9 cellular contexts compared by ENCODE assay signal in genomic region chr1:244273845-244274619, GRCh38.
DNase-seq lines count a peak whose midpoint lies in the region; ATAC-seq and TF ChIP-seq lines count a peak whose summit lies in the region.
"Had no signal": no experiment of that assay in that cellular context is flagged by ENCODE, and none has a peak within 500 bp of the region (broad histone marks: within the 10 kb centered on the region; RNA-seq: fewer than 3 reads in every experiment).

No MANE protein-coding gene starts in this region.

- DNase-seq in BE2C (peak; percentile 60), MG63 (peak; percentile 98), astrocyte of the spinal cord (ENCODE audit: low read depth, low spot score) (peak; percentile 99), kidney tubule cell (ENCODE audit: low spot score) (peak; percentile 77), upper lobe of right lung (peak; percentile 46), SKM-1 treated with dmso at 0.1 percent for 144 hours (lab: John Stamatoyannopoulos, UW; ENCODE audit: unreplicated experiment) (no peak), GF-D8 (lab: John Stamatoyannopoulos, UW) (no peak)
- no peak for DNase-seq in activated T-cell treated with anti-CD3 and anti-CD28 coated beads, Interleukin-2, amount 50 U/mL, for 4 hours

- H3K4me1 ChIP-seq in BE2C (peaks cover 20% of the 10 kb centered on the region), upper lobe of right lung (no peaks in the 10 kb centered on the region)

- H3K9me3 ChIP-seq in BE2C: peaks cover 5% of the 10 kb centered on the region
- H3K9me3 ChIP-seq in MG63: 0 out of 2 replicates have a peak, but pooled peaks cover 3% of the 10 kb centered on the region
- no peaks in the 10 kb centered on the region for H3K9me3 ChIP-seq in upper lobe of right lung

- no peak overlapping the region for H3K4me3 ChIP-seq in BE2C (ENCODE audit: low read depth, low read length)
- peak overlapping the region; percentile 13 for H3K4me3 ChIP-seq in MG63
- H3K4me3 ChIP-seq in astrocyte of the spinal cord (ENCODE audit: low read depth, low read length): peak overlapping the region; percentile 17
- no peak overlapping the region for H3K4me3 ChIP-seq in upper lobe of right lung
- H3K4me3 ChIP-seq: cardiac muscle cell had no signal

- intact Hi-C loops in upper lobe of right lung (cut with DNase I): loop anchor here (10.0 kb wide), 1 partner anchor 929 kb away; no protein-coding TSS in a partner anchor

- peak; percentile 38 for ATAC-seq in upper lobe of right lung
- no peak for ATAC-seq in activated T-cell treated with anti-CD3 and anti-CD28 coated beads, Interleukin-2, amount 50 U/mL, for 4 hours

- H3K36me3 ChIP-seq in BE2C: no peaks in the 10 kb centered on the region
- H3K36me3 ChIP-seq in MG63: no peaks in the 10 kb centered on the region
- no peaks in the 10 kb centered on the region for H3K36me3 ChIP-seq in upper lobe of right lung
- H3K36me3 ChIP-seq: cardiac muscle cell had no signal

- in situ Hi-C loops in astrocyte of the spinal cord (cut with HindIII; ENCODE audit: low sequenced_read_pairs): no loop called here

- no peaks in the 10 kb centered on the region for H3K27me3 ChIP-seq in BE2C
- no peaks in the 10 kb centered on the region for H3K27me3 ChIP-seq in MG63
- H3K27me3 ChIP-seq in upper lobe of right lung: no peaks in the 10 kb centered on the region
- H3K27me3 ChIP-seq: cardiac muscle cell had no signal

- no peak overlapping the region for H3K27ac ChIP-seq in upper lobe of right lung
- H3K27ac ChIP-seq: cardiac muscle cell had no signal

- H3K4me3 Mint-ChIP-seq in activated T-cell treated with anti-CD3 and anti-CD28 coated beads, Interleukin-2, amount 50 U/mL, for 4 hours: no peak overlapping the region

- no peak for TF ChIP-seq CTCF in BE2C (IDR thresholded peaks at IDR 0.05; ENCODE audit: low read depth, low read length)
- no peak for TF ChIP-seq CTCF in astrocyte of the spinal cord (IDR thresholded peaks at IDR 0.05; ENCODE audit: low read depth, low read length)
- TF ChIP-seq CTCF in upper lobe of right lung (IDR thresholded peaks at IDR 0.05): no peak

- peaks cover 5% of the 10 kb centered on the region for H3K4me1 Mint-ChIP-seq in activated T-cell treated with anti-CD3 and anti-CD28 coated beads, Interleukin-2, amount 50 U/mL, for 4 hours (ENCODE audit: low read depth)

- H3K27me3 Mint-ChIP-seq in activated T-cell treated with anti-CD3 and anti-CD28 coated beads, Interleukin-2, amount 50 U/mL, for 4 hours (ENCODE audit: low read depth): peaks cover 3% of the 10 kb centered on the region

- H3K9me3 Mint-ChIP-seq in activated T-cell treated with anti-CD3 and anti-CD28 coated beads, Interleukin-2, amount 50 U/mL, for 4 hours: peaks cover 8% of the 10 kb centered on the region

- no peaks in the 10 kb centered on the region for H3K36me3 Mint-ChIP-seq in activated T-cell treated with anti-CD3 and anti-CD28 coated beads, Interleukin-2, amount 50 U/mL, for 4 hours (ENCODE audit: insufficient read depth)

Comparison
In these comparisons a context has a peak if more than half of its experiments do, and no peak if none do; other contexts are left out.
1. DNase-seq: peak in BE2C (single experiment), MG63 (single experiment), astrocyte of the spinal cord (single experiment), kidney tubule cell (single experiment) and upper lobe of right lung (single experiment); none in SKM-1 treated with dmso at 0.1 percent for 144 hours (single experiment), GF-D8 (single experiment) and activated T-cell treated with anti-CD3 and anti-CD28 coated beads, Interleukin-2, amount 50 U/mL, for 4 hours (single experiment).
2. H3K4me3 ChIP-seq: peak in MG63 (single experiment) and astrocyte of the spinal cord (single experiment); none in BE2C (single experiment) and upper lobe of right lung (single experiment).